ENCODE assay signal across 1 cellular context in genomic region chr12:15472036-15472435, GRCh38.
TF ChIP-seq lines count a peak whose summit lies in the region.

No MANE protein-coding gene starts in this region.

TF ChIP-seq in HCT116, 20 proteins besides CTCF, POLR2A, EP300 and RAD21 (continued from another document):
- no peak for TF ChIP-seq REST (IDR thresholded peaks at IDR 0.05; ENCODE audit: low read depth)
